18 cellular contexts compared by ENCODE assay signal in the genomic region with DNA sequence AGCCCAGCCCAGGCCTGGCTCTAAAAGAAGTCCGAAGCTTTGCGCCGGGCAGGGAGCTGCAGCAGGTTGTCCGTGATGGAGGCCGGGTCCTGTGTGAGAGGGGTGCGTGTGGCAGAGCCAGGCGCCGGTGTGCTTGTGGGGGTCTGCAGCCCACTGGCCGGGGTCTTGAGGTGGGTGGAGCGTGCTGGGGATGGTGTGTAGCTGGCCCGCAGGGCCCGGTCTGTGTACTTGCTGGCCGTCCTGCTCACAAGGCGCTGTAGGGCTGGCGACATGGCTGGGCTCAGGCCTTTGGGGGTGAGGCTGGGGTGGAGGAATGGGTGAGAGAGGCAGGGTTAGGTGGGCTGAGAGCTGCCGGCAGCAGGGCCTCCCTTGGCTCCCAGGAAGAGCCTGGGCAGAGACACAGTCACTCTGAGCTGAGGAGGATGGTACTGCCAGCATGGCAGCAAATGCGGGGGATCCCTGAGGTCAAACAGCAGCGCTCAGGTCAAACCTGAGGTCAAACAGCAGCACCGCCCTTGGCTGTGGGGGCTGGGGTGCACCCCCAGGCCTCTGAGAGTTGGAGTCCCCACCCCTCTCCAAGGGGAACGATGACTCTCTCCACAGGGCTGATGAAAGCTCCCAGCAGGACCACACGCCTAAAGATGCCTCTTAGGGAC. TPM values are rescaled to one million over a fixed set of nuclear protein-coding genes. Genes with fewer than 3 reads are reported as not detected.
A peak's percentile ranks its signal among the peaks of the same experiment; 100 is the strongest.
DNase-seq lines count a peak whose midpoint lies in the region; ATAC-seq and TF ChIP-seq lines count a peak whose summit lies in the region.
"Had no signal": no experiment of that assay in that cellular context is flagged by ENCODE, and none has a peak within 500 bp of the region (broad histone marks: within the 10 kb centered on the region; RNA-seq: fewer than 3 reads in every experiment).

No MANE protein-coding gene starts in this region.

- H4K20me1 ChIP-seq in IMR-90 (ENCODE audit: insufficient read depth, low read length) = no peaks in the 10 kb centered on the region

- no peak overlapping the region for H2AFZ ChIP-seq in IMR-90 (replicated peaks; ENCODE audit: low read length, poor library complexity)
- H2AFZ ChIP-seq: GM23338 had no signal

- H3K27ac ChIP-seq in IMR-90 (ENCODE audit: insufficient read depth, low read length) (no peak overlapping the region), spleen (no peak overlapping the region)
- H3K27ac ChIP-seq: A549, C4-2B, HL-60 had no signal

- no peaks in the 10 kb centered on the region for H3K9me3 Mint-ChIP-seq in chondrocyte (ENCODE audit: low read depth)
- H3K9me3 Mint-ChIP-seq: CD8-positive, alpha-beta T cell; GM23338 had no signal

- no peak for ATAC-seq in IMR-90 (ENCODE audit: low read depth)
- ATAC-seq: CD8-positive, alpha-beta T cell; GM23338 had no signal

- H2BK20ac ChIP-seq in IMR-90 (ENCODE audit: low read depth, low read length) = no peak overlapping the region

- H3K4ac ChIP-seq in IMR-90 (ENCODE audit: low read depth, low read length) = no peak overlapping the region

- no peak for TF ChIP-seq RAD21 in IMR-90 (IDR thresholded peaks at IDR 0.05; ENCODE audit: low read length)

- H3K36me3 Mint-ChIP-seq in chondrocyte (ENCODE audit: low read depth) = peaks cover 41% of the 10 kb centered on the region

- TF ChIP-seq POLR2A in IMR-90 (IDR thresholded peaks at IDR 0.05; ENCODE audit: low read depth, low read length) (no peak), spleen (IDR thresholded peaks at IDR 0.05) (no peak)

- intact Hi-C loops in IMR-90 (cut with micrococcal nuclease) (no loop called here), spleen (cut with DNase I; ENCODE audit: low total_unique reads) (no loop called here)

- no peak overlapping the region for H3K23ac ChIP-seq in IMR-90 (ENCODE audit: low read depth, low read length)

- H2BK5ac ChIP-seq in IMR-90 (ENCODE audit: low read depth, low read length, poor library complexity, severe bottlenecking) = no peak overlapping the region

- H4K91ac ChIP-seq in IMR-90 (ENCODE audit: insufficient read depth, low read depth, low read length) = no peak overlapping the region

- no peak overlapping the region for H2BK15ac ChIP-seq in IMR-90 (ENCODE audit: low read depth, low read length)

- no peaks in the 10 kb centered on the region for H3K27me3 ChIP-seq in IMR-90 (ENCODE audit: control insufficient read depth, insufficient read depth, low read length)
- H3K27me3 ChIP-seq in spleen (replicated peaks in 1 of 7) = no peaks in the 10 kb centered on the region
- H3K27me3 ChIP-seq: BE2C had no signal

- no peak overlapping the region for H3K56ac ChIP-seq in IMR-90 (ENCODE audit: extremely low read depth, insufficient read depth, low read length)

- no peak overlapping the region for H3K27ac Mint-ChIP-seq in chondrocyte (ENCODE audit: unreplicated experiment)
- H3K27ac Mint-ChIP-seq: CD8-positive, alpha-beta T cell; GM23338 had no signal

- H3K4me3 Mint-ChIP-seq in chondrocyte (ENCODE audit: unreplicated experiment) = no peak overlapping the region
- H3K4me3 Mint-ChIP-seq: CD8-positive, alpha-beta T cell; GM23338 had no signal

- no peak overlapping the region for H4K5ac ChIP-seq in IMR-90 (ENCODE audit: low read depth, low read length)

- no peak overlapping the region for H3K18ac ChIP-seq in IMR-90 (ENCODE audit: low read depth, low read length)

- whole genome bisulfite sequencing in IMR-90 (ENCODE audit: extremely low coverage in 2 of 2, insufficient read length in 1 of 2), 2 experiments = 93% methylated on average over 6 of the region's 21 CpGs; no CpG with 5 or more reads in 1 of the 2 experiments
- WGBS in spleen, 5 donors = 95 to 98% (median 96%) methylated on average over 17 to 21 of the region's 21 CpGs

- H3K27me3 Mint-ChIP-seq in chondrocyte (ENCODE audit: low read depth) = no peaks in the 10 kb centered on the region

- H2AK5ac ChIP-seq in IMR-90 (ENCODE audit: low read depth, low read length) = no peak overlapping the region

- TF ChIP-seq CTCF in IMR-90 (conservative IDR thresholded peaks at IDR 0.05; ENCODE audit: low read depth, low read length) (no peak), chondrocyte (IDR thresholded peaks at IDR 0.05) (no peak), spleen (IDR thresholded peaks at IDR 0.05 in 8 of 11, conservative IDR thresholded peaks at IDR 0.05 in 3 of 11) (no peak)

- H3K9ac ChIP-seq in IMR-90 (ENCODE audit: low read depth, low read length) = no peak overlapping the region

- H3K79me1 ChIP-seq in IMR-90 (ENCODE audit: low read depth in 1 of 2, low read length in 2 of 2) = no peaks in the 10 kb centered on the region

- POLR2A ChIA-PET in IMR-90 (lab: Charles Lee; ENCODE audit: unreplicated experiment) = no interaction called here

- CTCF ChIA-PET in IMR-90 (lab: Yijun Ruan, JAX) = interaction anchor here (0.6 kb wide), 1 partner anchor 10 kb away, joined by 3 read pairs; a partner anchor contains a TSS

- in situ Hi-C loops in IMR-90 (cut with MboI; ENCODE audit: low sequenced_read_pairs) = no loop called here

- no peaks in the 10 kb centered on the region for H3K9me3 ChIP-seq in IMR-90 (ENCODE audit: control insufficient read depth, insufficient read depth, low read length)
- no peaks in the 10 kb centered on the region for H3K9me3 ChIP-seq in spleen
- H3K9me3 ChIP-seq: A549, BE2C had no signal

- no peak overlapping the region for H3K4me3 ChIP-seq in IMR-90 (ENCODE audit: insufficient read depth, low read depth, low read length)
- no peak overlapping the region for H3K4me3 ChIP-seq in spleen
- H3K4me3 ChIP-seq: A549, GM23338 had no signal

- no peak overlapping the region for H3K4me2 ChIP-seq in IMR-90 (ENCODE audit: low read depth, low read length)
- H3K4me2 ChIP-seq: A549, GM23338 had no signal

- H2BK120ac ChIP-seq in IMR-90 (ENCODE audit: low read depth, low read length) = no peak overlapping the region

- dilution Hi-C loops in IMR-90 (cut with HindIII; ENCODE audit: low sequenced_read_pairs, unreplicated experiment) = no loop called here

- H3K4me1 ChIP-seq in IMR-90 (ENCODE audit: control insufficient read depth, insufficient read depth, low read length) = no peaks in the 10 kb centered on the region
- no peaks in the 10 kb centered on the region for H3K4me1 ChIP-seq in spleen
- H3K4me1 ChIP-seq: A549, BE2C had no signal

- H3K4me1 Mint-ChIP-seq in chondrocyte (ENCODE audit: low read depth) = no peaks in the 10 kb centered on the region

- H4K8ac ChIP-seq in IMR-90 (ENCODE audit: low read depth in 2 of 2, low read length in 2 of 2) = no peak overlapping the region

- H3K36me3 ChIP-seq in IMR-90 (ENCODE audit: control insufficient read depth, insufficient read depth, low read length) = peaks cover 67% of the 10 kb centered on the region
- peaks cover 0 to 90% (median 70%) of the 10 kb centered on the region in 6 donors for H3K36me3 ChIP-seq in spleen

- H2AK9ac ChIP-seq in IMR-90 (replicated peaks; ENCODE audit: low read depth, low read length, poor library complexity) = peak overlapping the region; percentile 13

- no peaks in the 10 kb centered on the region for H3K9me1 ChIP-seq in IMR-90 (ENCODE audit: insufficient read depth, low read length)

- BruUV-seq in IMR-90 (replicated peaks; lab: Mats Ljungman, UMichigan) = no TSS peak

- H3K14ac ChIP-seq in IMR-90 (replicated peaks; ENCODE audit: low read depth, low read length) = no peak overlapping the region

- DNase-seq in IMR-90 = no peak
- peak; percentile 93 for DNase-seq in chondrocyte (ENCODE audit: low spot score)
- peak; percentile 67 for DNase-seq in spleen
- DNase-seq in activated naive CD4-positive, alpha-beta T cell treated with anti-CD3 and anti-CD28 coated beads, Interleukin-2, amount 50 U/mL, for 16 hours = no peak
- DNase-seq in stimulated activated CD4-positive, alpha-beta T cell treated with anti-CD3 and anti-CD28 coated beads, Interleukin-2, amount 100 ng/mL, for 24 hours = no peak
- DNase-seq in kidney tubule cell (ENCODE audit: low spot score) = no peak
- DNase-seq: BE2C; CD8-positive, alpha-beta T cell; COR-L47; DMS153; DMS79 treated with DMSO at 0.1 percent for 48 hours; EL; H7 had no signal

RNA-seq across cellular contexts. Expression of a gene that starts 3.2 kb away (rescaled TPM):
- total RNA-seq in IMR-90 (2012; rRNA removed) (not detected in 2 replicates), chondrocyte (not detected in 3 replicates), spleen (not detected)
- polyA plus RNA-seq in IMR-90 (2012; rRNA removed) (not detected in 2 replicates), spleen (under 1 TPM in 2 of 3 donors, not detected in 1; 0.03 to 0.06 TPM)
- polyA plus RNA-seq in IMR-90 (2012; cell fraction: cytosol; rRNA removed) = not detected in 2 replicates
- polyA plus RNA-seq in IMR-90 (2012; cell fraction: nucleus; rRNA removed; ENCODE audit: low replicate concordance) = not detected in 2 replicates
- total RNA-seq: GM23338, H7 had no signal
- polyA plus RNA-seq: A549, AG04450, GM23338 had no signal

RNA-seq across cellular contexts. Expression of a gene that starts 10.1 kb away (rescaled TPM):
- 13.4 and 16.7 TPM in 2 replicates for total RNA-seq in IMR-90 (2012; rRNA removed)
- polyA plus RNA-seq in IMR-90 (2012; rRNA removed) = 17.3 and 18.3 TPM in 2 replicates
- 19.4 and 22.2 TPM in 2 replicates for polyA plus RNA-seq in IMR-90 (2012; cell fraction: cytosol; rRNA removed)
- 22.1 and 33.4 TPM in 2 replicates for polyA plus RNA-seq in IMR-90 (2012; cell fraction: nucleus; rRNA removed; ENCODE audit: low replicate concordance)
- 17.8 to 18.3 TPM (median 18.3 TPM) in 3 replicates for total RNA-seq in chondrocyte
- total RNA-seq in spleen = 10 to 100 TPM; 13.4 to 21.3 (median 16.4) TPM
- 10 to 100 TPM; 13.2 to 17.3 (median 16.9) TPM for polyA plus RNA-seq in spleen

RNA-seq across cellular contexts. Expression of a gene that starts 12.1 kb away (rescaled TPM):
- total RNA-seq in IMR-90 (2012; rRNA removed) (17.2 and 18.6 TPM in 2 replicates), chondrocyte (44.4 to 55.6 TPM (median 45.8 TPM) in 3 replicates), spleen (10 to 100 TPM; 40.4 to 60.7 (median 51.3) TPM)
- polyA plus RNA-seq in IMR-90 (2012; rRNA removed) (33.5 and 35.4 TPM in 2 replicates), spleen (10 to 100 TPM in 2 of 3 donors, 1 to 10 TPM in 1; 9.5 to 26.0 (median 11.8) TPM)
- 29.9 and 40.0 TPM in 2 replicates for polyA plus RNA-seq in IMR-90 (2012; cell fraction: cytosol; rRNA removed)
- 21.0 and 41.5 TPM in 2 replicates for polyA plus RNA-seq in IMR-90 (2012; cell fraction: nucleus; rRNA removed; ENCODE audit: low replicate concordance)

RNA-seq across cellular contexts. Expression of a gene that starts 15.8 kb away (rescaled TPM):
- not detected in 2 replicates for total RNA-seq in IMR-90 (2012; rRNA removed)
- polyA plus RNA-seq in IMR-90 (2012; rRNA removed) = not detected in 2 replicates
- not detected in 2 replicates for polyA plus RNA-seq in IMR-90 (2012; cell fraction: cytosol; rRNA removed)
- not detected in 2 replicates for polyA plus RNA-seq in IMR-90 (2012; cell fraction: nucleus; rRNA removed; ENCODE audit: low replicate concordance)
- total RNA-seq in chondrocyte = not detected in 3 replicates
- not detected for total RNA-seq in spleen
- polyA plus RNA-seq in spleen = not detected
- total RNA-seq: CD8-positive, alpha-beta T cell; GM23338; H7 had no signal
- polyA plus RNA-seq: A549, AG04450, GM23338 had no signal

RNA-seq across cellular contexts. Expression of a gene that starts 44.2 kb away (rescaled TPM):
- total RNA-seq in IMR-90 (2012; rRNA removed) (41.0 and 46.1 TPM in 2 replicates), chondrocyte (101 to 111 TPM (median 107 TPM) in 3 replicates), spleen (10 to 100 TPM; 32.5 to 47.5 (median 36.0) TPM)
- polyA plus RNA-seq in IMR-90 (2012; rRNA removed) (56.5 and 58.5 TPM in 2 replicates), spleen (10 to 100 TPM; 23.5 to 59.7 (median 26.1) TPM)
- 55.4 and 87.6 TPM in 2 replicates for polyA plus RNA-seq in IMR-90 (2012; cell fraction: cytosol; rRNA removed)
- 39.2 and 103 TPM in 2 replicates for polyA plus RNA-seq in IMR-90 (2012; cell fraction: nucleus; rRNA removed; ENCODE audit: low replicate concordance)

Comparison
In these comparisons a context has a peak if more than half of its experiments do, and no peak if none do; other contexts are left out.
1. DNase-seq: peak in chondrocyte (single experiment) and spleen (single experiment); none in IMR-90 (single experiment), activated naive CD4-positive, alpha-beta T cell treated with anti-CD3 and anti-CD28 coated beads, Interleukin-2, amount 50 U/mL, for 16 hours (single experiment), stimulated activated CD4-positive, alpha-beta T cell treated with anti-CD3 and anti-CD28 coated beads, Interleukin-2, amount 100 ng/mL, for 24 hours (0 of 2) and kidney tubule cell (single experiment).